Comparison of ENCODE assay signal across 14 cellular contexts in the genomic region with DNA sequence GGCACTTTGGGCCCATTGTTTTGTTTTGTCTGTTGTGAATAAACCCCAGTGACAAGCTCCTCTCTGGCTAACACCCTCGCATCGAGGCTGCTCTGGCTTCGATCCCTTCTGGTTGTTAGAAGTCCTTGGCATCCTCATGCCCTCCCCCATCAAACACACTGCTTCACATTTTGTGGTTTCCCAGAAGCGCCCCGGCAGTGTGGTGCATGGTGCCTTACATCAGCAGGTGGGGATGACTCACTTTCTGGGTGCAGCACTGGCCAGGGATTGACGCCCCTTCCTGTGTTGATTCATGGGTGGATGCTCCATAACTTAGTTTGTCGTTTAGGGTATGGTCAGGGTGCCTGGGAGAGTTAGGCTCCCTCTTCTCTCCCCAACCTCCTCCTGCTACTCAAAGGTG. TPM values are rescaled to one million over a fixed set of nuclear protein-coding genes. Genes with fewer than 3 reads are reported as not detected.
DNase-seq lines count a peak whose midpoint lies in the region; ATAC-seq and TF ChIP-seq lines count a peak whose summit lies in the region.
"Had no signal": no experiment of that assay in that cellular context is flagged by ENCODE, and none has a peak within 500 bp of the region (broad histone marks: within the 10 kb centered on the region; RNA-seq: fewer than 3 reads in every experiment).

No MANE protein-coding gene starts in this region.

- DNase-seq in NK-92 treated with Interleukin-12 subunit alpha and Interleukin-12 subunit beta, amount 100 ng/mL, for 24 hours (lab: John Stamatoyannopoulos, UW) = peak; percentile 23
- DNase-seq in NK-92 (lab: John Stamatoyannopoulos, UW; ENCODE audit: unreplicated experiment) (no peak), mesenchymal stem cell (peak; percentile 12), activated gamma-delta T cell (lab: John Stamatoyannopoulos, UW) (no peak), middle frontal gyrus (ENCODE audit: extremely low spot score, low spot score) (no peak)
- peak; percentile 2 for DNase-seq in activated naive CD8-positive, alpha-beta T cell treated with anti-CD3 and anti-CD28 coated beads, Interleukin-2, amount 50 U/mL, for 24 hours
- no peak for DNase-seq in stimulated activated naive B cell treated with anti-CD40 and anti-IgM and Interleukin-4, amounts not matched to agents 10 μg/mL and 1 μg/mL and 100 μg/mL, for 72 hours
- DNase-seq: activated B cell treated with CpG ODN at 0.5 μM for 24 hours; NCI-H1436; stimulated activated CD4-positive, alpha-beta T cell treated with anti-CD3 and anti-CD28 coated beads, Interleukin-4, amount 100 ng/mL, for 24 hours; testis had no signal

- no peaks in the 10 kb centered on the region for H3K4me1 Mint-ChIP-seq in activated naive CD8-positive, alpha-beta T cell treated with anti-CD3 and anti-CD28 coated beads, Interleukin-2, amount 50 U/mL, for 24 hours
- peaks cover 0 to 2% of the 10 kb centered on the region in 2 donors for H3K4me1 Mint-ChIP-seq in stimulated activated naive B cell treated with anti-CD40 and anti-IgM and Interleukin-4, amounts not matched to agents 10 μg/mL and 1 μg/mL and 100 μg/mL, for 72 hours
- H3K4me1 Mint-ChIP-seq: activated B cell treated with CpG ODN at 0.5 μM for 24 hours had no signal

- ATAC-seq in activated naive CD8-positive, alpha-beta T cell treated with anti-CD3 and anti-CD28 coated beads, Interleukin-2, amount 50 U/mL, for 24 hours = peak; percentile 40
- no peak for ATAC-seq in stimulated activated naive B cell treated with anti-CD40 and anti-IgM and Interleukin-4, amounts not matched to agents 10 μg/mL and 1 μg/mL and 100 μg/mL, for 72 hours (replicated peaks)
- ATAC-seq: GM23338 had no signal

- H3K79me2 ChIP-seq in Loucy (ENCODE audit: insufficient read depth, low read length) = no peaks in the 10 kb centered on the region

- no peaks in the 10 kb centered on the region for H3K79me1 ChIP-seq in mesenchymal stem cell (replicated peaks; ENCODE audit: low read length, poor library complexity, severe bottlenecking)

- no peak for TF ChIP-seq CTCF in Loucy (conservative IDR thresholded peaks at IDR 0.05; ENCODE audit: low read length)

- H3K4me1 ChIP-seq in Loucy (ENCODE audit: insufficient read depth, low read length, poor library complexity, severe bottlenecking) (peaks cover 16% of the 10 kb centered on the region), mesenchymal stem cell (ENCODE audit: control insufficient read depth, insufficient read depth, low read depth, low read length) (no peaks in the 10 kb centered on the region)
- H3K4me1 ChIP-seq: testis had no signal

- H4K8ac ChIP-seq in mesenchymal stem cell (ENCODE audit: low read length) = no peak overlapping the region

- H3K36me3 ChIP-seq in Loucy (ENCODE audit: insufficient read depth, low read length) (no peaks in the 10 kb centered on the region), mesenchymal stem cell (ENCODE audit: control insufficient read depth in 1 of 2, insufficient read depth in 2 of 2, low read depth in 1 of 2, low read length in 2 of 2) (no peaks in the 10 kb centered on the region)

- H3K4me3 ChIP-seq in Loucy (ENCODE audit: low read length, poor library complexity, severe bottlenecking) = no peak overlapping the region
- no peak overlapping the region for H3K4me3 ChIP-seq in mesenchymal stem cell (ENCODE audit: insufficient read depth in 1 of 2, low read depth in 1 of 2, low read length in 2 of 2)
- H3K4me3 ChIP-seq: GM23338, testis had no signal

- no peak overlapping the region for H2BK15ac ChIP-seq in mesenchymal stem cell (ENCODE audit: low read depth, poor library complexity, severe bottlenecking)

- H3K36me3 Mint-ChIP-seq in activated naive CD8-positive, alpha-beta T cell treated with anti-CD3 and anti-CD28 coated beads, Interleukin-2, amount 50 U/mL, for 24 hours (ENCODE audit: low read depth) = no peaks in the 10 kb centered on the region
- H3K36me3 Mint-ChIP-seq in stimulated activated naive B cell treated with anti-CD40 and anti-IgM and Interleukin-4, amounts not matched to agents 10 μg/mL and 1 μg/mL and 100 μg/mL, for 72 hours = no peaks in the 10 kb centered on the region

- no peaks in the 10 kb centered on the region for H3K9me2 ChIP-seq in Loucy (replicated peaks; ENCODE audit: low read depth, low read length)

- no peak overlapping the region for H2AK5ac ChIP-seq in mesenchymal stem cell (ENCODE audit: low read length, severe bottlenecking)

- no peak overlapping the region for H3K14ac ChIP-seq in mesenchymal stem cell (ENCODE audit: low read length in 2 of 2)

- no peak overlapping the region for H2BK120ac ChIP-seq in mesenchymal stem cell (ENCODE audit: low read depth, low read length)

- H2AFZ ChIP-seq in Loucy (ENCODE audit: low read length) (no peak overlapping the region), mesenchymal stem cell (ENCODE audit: low read depth, low read length) (no peak overlapping the region)
- H2AFZ ChIP-seq: GM23338 had no signal

- peaks cover 4% of the 10 kb centered on the region for H3K9me3 Mint-ChIP-seq in activated naive CD8-positive, alpha-beta T cell treated with anti-CD3 and anti-CD28 coated beads, Interleukin-2, amount 50 U/mL, for 24 hours
- H3K9me3 Mint-ChIP-seq in stimulated activated naive B cell treated with anti-CD40 and anti-IgM and Interleukin-4, amounts not matched to agents 10 μg/mL and 1 μg/mL and 100 μg/mL, for 72 hours = peaks cover 0 to 2% of the 10 kb centered on the region in 2 donors
- H3K9me3 Mint-ChIP-seq: activated B cell treated with CpG ODN at 0.5 μM for 24 hours, GM23338 had no signal

- H2BK5ac ChIP-seq in mesenchymal stem cell (ENCODE audit: low read depth, low read length, poor library complexity, severe bottlenecking) = no peak overlapping the region

- H3K4me3 Mint-ChIP-seq in activated naive CD8-positive, alpha-beta T cell treated with anti-CD3 and anti-CD28 coated beads, Interleukin-2, amount 50 U/mL, for 24 hours = no peak overlapping the region
- H3K4me3 Mint-ChIP-seq in stimulated activated naive B cell treated with anti-CD40 and anti-IgM and Interleukin-4, amounts not matched to agents 10 μg/mL and 1 μg/mL and 100 μg/mL, for 72 hours = no peak overlapping the region
- H3K4me3 Mint-ChIP-seq: activated B cell treated with CpG ODN at 0.5 μM for 24 hours, GM23338 had no signal

- no peaks in the 10 kb centered on the region for H3K9me3 ChIP-seq in Loucy (ENCODE audit: insufficient read depth, low read depth, low read length)
- peaks cover 4% of the 10 kb centered on the region for H3K9me3 ChIP-seq in mesenchymal stem cell (ENCODE audit: control insufficient read depth, low read length)
- H3K9me3 ChIP-seq: testis had no signal

- no peak overlapping the region for H3K18ac ChIP-seq in mesenchymal stem cell (ENCODE audit: low read depth in 1 of 2, low read length in 2 of 2)

- H3K27me3 ChIP-seq in Loucy (ENCODE audit: insufficient read depth, low read length, poor library complexity, severe bottlenecking) = no peaks in the 10 kb centered on the region
- H3K27me3 ChIP-seq in mesenchymal stem cell (ENCODE audit: control insufficient read depth in 1 of 2, insufficient read depth in 1 of 2, low read length in 2 of 2) = no peaks in the 10 kb centered on the region
- H3K27me3 ChIP-seq: testis had no signal

- no peak overlapping the region for H3K23ac ChIP-seq in mesenchymal stem cell (ENCODE audit: low read length in 2 of 2)

- H3F3A ChIP-seq in Loucy (ENCODE audit: low read depth) = no peaks in the 10 kb centered on the region

- WGBS in mesenchymal stem cell = 60% methylated on average over 5 of the region's 7 CpGs

- H3K27me3 Mint-ChIP-seq in activated naive CD8-positive, alpha-beta T cell treated with anti-CD3 and anti-CD28 coated beads, Interleukin-2, amount 50 U/mL, for 24 hours = no peaks in the 10 kb centered on the region
- no peaks in the 10 kb centered on the region for H3K27me3 Mint-ChIP-seq in stimulated activated naive B cell treated with anti-CD40 and anti-IgM and Interleukin-4, amounts not matched to agents 10 μg/mL and 1 μg/mL and 100 μg/mL, for 72 hours

- H3K27ac Mint-ChIP-seq in activated naive CD8-positive, alpha-beta T cell treated with anti-CD3 and anti-CD28 coated beads, Interleukin-2, amount 50 U/mL, for 24 hours = no peak overlapping the region
- H3K27ac Mint-ChIP-seq in stimulated activated naive B cell treated with anti-CD40 and anti-IgM and Interleukin-4, amounts not matched to agents 10 μg/mL and 1 μg/mL and 100 μg/mL, for 72 hours = no peak overlapping the region
- H3K27ac Mint-ChIP-seq: activated B cell treated with CpG ODN at 0.5 μM for 24 hours, GM23338 had no signal

- H4K91ac ChIP-seq in mesenchymal stem cell (ENCODE audit: low read length) = no peak overlapping the region

- H3K9ac ChIP-seq in Loucy (ENCODE audit: low read depth, low read length, poor library complexity, severe bottlenecking) (no peak overlapping the region), mesenchymal stem cell (ENCODE audit: low read length) (no peak overlapping the region)

- H3K4me2 ChIP-seq in Loucy (ENCODE audit: low read depth, low read length, poor library complexity, severe bottlenecking) (peak overlapping the region; percentile 25), mesenchymal stem cell (ENCODE audit: low read length, poor library complexity, severe bottlenecking) (no peak overlapping the region)
- H3K4me2 ChIP-seq: GM23338 had no signal

- H3K4ac ChIP-seq in mesenchymal stem cell (ENCODE audit: low read depth in 1 of 2, low read length in 2 of 2) = no peak overlapping the region

- H2BK12ac ChIP-seq in mesenchymal stem cell (ENCODE audit: low read length in 2 of 2) = no peak overlapping the region

- no peak overlapping the region for H3K27ac ChIP-seq in mesenchymal stem cell (ENCODE audit: low read length, poor library complexity, severe bottlenecking)
- H3K27ac ChIP-seq: 22Rv1, testis had no signal

- H4K20me1 ChIP-seq in Loucy (ENCODE audit: insufficient read depth, low read length, poor library complexity, severe bottlenecking) = no peaks in the 10 kb centered on the region

RNA-seq across cellular contexts. Expression of a gene that starts 51.4 kb away (rescaled TPM):
- polyA plus RNA-seq in mesenchymal stem cell (2013, experiment 1 of 2) = 10.2 TPM
- 10.0 TPM for polyA plus RNA-seq in mesenchymal stem cell (2013, experiment 2 of 2)

Comparison
In these comparisons a context has a peak if more than half of its experiments do, and no peak if none do; other contexts are left out.
1. DNase-seq: peak in NK-92 treated with Interleukin-12 subunit alpha and Interleukin-12 subunit beta, amount 100 ng/mL, for 24 hours (single experiment), activated naive CD8-positive, alpha-beta T cell treated with anti-CD3 and anti-CD28 coated beads, Interleukin-2, amount 50 U/mL, for 24 hours (single experiment) and mesenchymal stem cell (single experiment); none in NK-92 (single experiment), activated gamma-delta T cell (single experiment), stimulated activated naive B cell treated with anti-CD40 and anti-IgM and Interleukin-4, amounts not matched to agents 10 μg/mL and 1 μg/mL and 100 μg/mL, for 72 hours (single experiment) and middle frontal gyrus (single experiment).